20 cellular contexts compared by ENCODE assay signal in the genomic region with DNA sequence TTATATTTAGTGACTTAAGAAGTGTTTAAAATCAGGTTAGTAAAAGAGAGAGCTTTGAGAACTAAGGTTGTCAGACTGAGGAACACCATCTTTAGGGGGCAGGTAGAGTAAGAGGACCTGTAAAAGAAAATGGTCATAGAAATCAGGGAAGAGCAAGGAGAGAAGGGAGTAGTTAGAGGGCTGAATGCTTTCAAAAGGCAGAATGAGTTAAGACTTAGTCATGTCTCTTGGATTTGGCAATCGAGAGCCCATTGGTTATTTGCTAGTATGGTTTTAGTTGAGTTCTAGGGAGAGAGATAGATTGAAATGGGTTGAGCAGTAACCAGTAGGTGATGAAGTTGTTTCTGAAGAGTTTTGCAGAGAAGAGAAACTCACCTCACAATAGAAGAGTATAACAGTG. TPM values are rescaled to one million over a fixed set of nuclear protein-coding genes. Genes with fewer than 3 reads are reported as not detected.
DNase-seq lines count a peak whose midpoint lies in the region; ATAC-seq, FAIRE-seq and TF ChIP-seq lines count a peak whose summit lies in the region.
"Had no signal": no experiment of that assay in that cellular context is flagged by ENCODE, and none has a peak within 500 bp of the region (broad histone marks: within the 10 kb centered on the region; RNA-seq: fewer than 3 reads in every experiment).

No MANE protein-coding gene starts in this region.

- H3K9me3 ChIP-seq in Caco-2 (no peaks in the 10 kb centered on the region), mesenchymal stem cell (ENCODE audit: control insufficient read depth, low read length) (no peaks in the 10 kb centered on the region), Peyer's patch (no peaks in the 10 kb centered on the region)

- H3K4me3 Mint-ChIP-seq in Caco-2 (ENCODE audit: unreplicated experiment): no peak overlapping the region
- H3K4me3 Mint-ChIP-seq: activated CD8-positive, alpha-beta T cell treated with anti-CD3 and anti-CD28 coated beads for 36 hours; CD8-positive, alpha-beta memory T cell; natural killer cell treated with Interleukin-12 subunit alpha and Interleukin-12 subunit beta and Interleukin-15 and Interleukin-18, amount 100 ng/mL, for 72 hours had no signal

- no peak overlapping the region for H3K23ac ChIP-seq in mesenchymal stem cell (ENCODE audit: low read length in 2 of 2)

- no peak for TF ChIP-seq POLR2A in Peyer's patch (IDR thresholded peaks at IDR 0.05)

- no peak overlapping the region for H2AK5ac ChIP-seq in mesenchymal stem cell (ENCODE audit: low read length, severe bottlenecking)

- H3K36me3 Mint-ChIP-seq in Caco-2 (ENCODE audit: insufficient read depth, unreplicated experiment): peaks cover 35% of the 10 kb centered on the region

- H3K27ac ChIP-seq in mesenchymal stem cell (ENCODE audit: low read length, poor library complexity, severe bottlenecking) (no peak overlapping the region), Peyer's patch (no peak overlapping the region)
- H3K27ac ChIP-seq: cardiac muscle cell had no signal

- H2BK120ac ChIP-seq in mesenchymal stem cell (ENCODE audit: low read depth, low read length): no peak overlapping the region

- no peak overlapping the region for H3K27ac Mint-ChIP-seq in Caco-2 (ENCODE audit: unreplicated experiment)
- H3K27ac Mint-ChIP-seq: activated CD8-positive, alpha-beta T cell treated with anti-CD3 and anti-CD28 coated beads for 36 hours; natural killer cell treated with Interleukin-12 subunit alpha and Interleukin-12 subunit beta and Interleukin-15 and Interleukin-18, amount 100 ng/mL, for 72 hours had no signal

- no peak overlapping the region for H3K14ac ChIP-seq in mesenchymal stem cell (ENCODE audit: low read length in 2 of 2)

- no peak overlapping the region for H2AFZ ChIP-seq in mesenchymal stem cell (ENCODE audit: low read depth, low read length)

- H2BK5ac ChIP-seq in mesenchymal stem cell (ENCODE audit: low read depth, low read length, poor library complexity, severe bottlenecking): no peak overlapping the region

- no peak overlapping the region for H2BK15ac ChIP-seq in mesenchymal stem cell (ENCODE audit: low read depth, poor library complexity, severe bottlenecking)

- no peak overlapping the region for H2BK12ac ChIP-seq in mesenchymal stem cell (ENCODE audit: low read length in 2 of 2)

- H3K36me3 ChIP-seq in Caco-2 (ENCODE audit: control insufficient read depth, insufficient read depth, low read length) (peaks cover 3% of the 10 kb centered on the region), mesenchymal stem cell (ENCODE audit: control insufficient read depth in 1 of 2, insufficient read depth in 2 of 2, low read depth in 1 of 2, low read length in 2 of 2) (peaks cover 13 to 62% of the 10 kb centered on the region in 2 experiments), Peyer's patch (peaks cover 0 to 78% (median 4%) of the 10 kb centered on the region in 3 donors)

- no peaks in the 10 kb centered on the region for H3K4me1 Mint-ChIP-seq in Caco-2 (ENCODE audit: low read depth, unreplicated experiment)

- no peak for DNase-seq in Caco-2
- DNase-seq in M059J (ENCODE audit: low read depth): peak; percentile 50
- peak; percentile 22 to 77 for DNase-seq in cardiac fibroblast (ENCODE audit: low read depth in 2 of 2)
- DNase-seq in mesenchymal stem cell: peak; percentile 45
- no peak for DNase-seq in NCI-H2171 (lab: John Stamatoyannopoulos, UW)
- no peak for DNase-seq in D721Med (ENCODE audit: insufficient read length, low spot score)
- DNase-seq in Peyer's patch: no peak
- DNase-seq: activated CD8-positive, alpha-beta T cell treated with anti-CD3 and anti-CD28 coated beads for 36 hours; activated gamma-delta T cell; CD8-positive, alpha-beta memory T cell; NCI-H1048; stimulated activated CD4-positive, alpha-beta T cell treated with anti-CD3 and anti-CD28 coated beads, Interleukin-2, amount 100 ng/mL, for 24 hours; trophoblast cell had no signal

- no peak overlapping the region for H4K8ac ChIP-seq in mesenchymal stem cell (ENCODE audit: low read length)

- FAIRE-seq in D721Med (lab: Jason Lieb, UNC): no peak
- FAIRE-seq: TTC549 had no signal

- no peak for ATAC-seq in GM19351 (IDR thresholded peaks at IDR 0.05; ENCODE audit: unreplicated experiment)
- ATAC-seq: activated CD8-positive, alpha-beta T cell treated with anti-CD3 and anti-CD28 coated beads for 36 hours; natural killer cell treated with Interleukin-12 subunit alpha and Interleukin-12 subunit beta and Interleukin-15 and Interleukin-18, amount 100 ng/mL, for 72 hours had no signal

- no peaks in the 10 kb centered on the region for H3K27me3 Mint-ChIP-seq in Caco-2 (ENCODE audit: insufficient read depth, unreplicated experiment)
- H3K27me3 Mint-ChIP-seq: activated CD8-positive, alpha-beta T cell treated with anti-CD3 and anti-CD28 coated beads for 36 hours; CD8-positive, alpha-beta memory T cell; natural killer cell treated with Interleukin-12 subunit alpha and Interleukin-12 subunit beta and Interleukin-15 and Interleukin-18, amount 100 ng/mL, for 72 hours had no signal

- TF ChIP-seq CTCF in Caco-2 (IDR thresholded peaks at IDR 0.05; ENCODE audit: insufficient read depth in 1 of 2, low read depth in 1 of 2, low read length in 1 of 2, severe bottlenecking in 1 of 2, unreplicated experiment in 1 of 2) (no peak), cardiac fibroblast (IDR thresholded peaks at IDR 0.05; ENCODE audit: low read depth, low read length) (no peak), D721Med (IDR thresholded peaks at IDR 0.05; ENCODE audit: insufficient read depth, missing control alignments) (no peak), Peyer's patch (IDR thresholded peaks at IDR 0.05) (no peak)

- H3K4me3 ChIP-seq in Caco-2 (ENCODE audit: low read depth, low read length): no peak overlapping the region
- no peak overlapping the region for H3K4me3 ChIP-seq in cardiac fibroblast (replicated peaks in 1 of 2; ENCODE audit: low read depth in 2 of 2, low read length in 2 of 2)
- H3K4me3 ChIP-seq in mesenchymal stem cell (ENCODE audit: insufficient read depth in 1 of 2, low read depth in 1 of 2, low read length in 2 of 2): no peak overlapping the region
- no peak overlapping the region for H3K4me3 ChIP-seq in Peyer's patch
- H3K4me3 ChIP-seq: cardiac muscle cell had no signal

- no peak overlapping the region for H4K91ac ChIP-seq in mesenchymal stem cell (ENCODE audit: low read length)

- CTCF ChIA-PET in Caco-2 (lab: Charles Lee): interaction anchor here (1.0 kb wide), 1 partner anchor 51 kb away, joined by 3 read pairs; a partner anchor contains a TSS

- H3K4ac ChIP-seq in mesenchymal stem cell (ENCODE audit: low read depth in 1 of 2, low read length in 2 of 2): no peak overlapping the region

- H3K27me3 ChIP-seq in Caco-2 (replicated peaks; ENCODE audit: control insufficient read depth, insufficient read depth, low read length) (no peaks in the 10 kb centered on the region), mesenchymal stem cell (ENCODE audit: control insufficient read depth in 1 of 2, insufficient read depth in 1 of 2, low read length in 2 of 2) (no peaks in the 10 kb centered on the region), Peyer's patch (no peaks in the 10 kb centered on the region)
- H3K27me3 ChIP-seq: cardiac muscle cell had no signal

- intact Hi-C loops in Caco-2 (cut with micrococcal nuclease; ENCODE audit: unreplicated experiment): no loop called here

- H3K4me1 ChIP-seq in Caco-2 (no peaks in the 10 kb centered on the region), mesenchymal stem cell (ENCODE audit: control insufficient read depth, insufficient read depth, low read depth, low read length) (no peaks in the 10 kb centered on the region), Peyer's patch (no peaks in the 10 kb centered on the region)

- 91% methylated on average over 1 of the region's 1 CpG for WGBS in mesenchymal stem cell

- POLR2A ChIA-PET in Caco-2 (lab: Charles Lee): no interaction called here

- BruUV-seq in Caco-2 (replicated peaks; lab: Mats Ljungman, UMichigan): TSS peak; percentile 12

- no peak overlapping the region for H3K18ac ChIP-seq in mesenchymal stem cell (ENCODE audit: low read depth in 1 of 2, low read length in 2 of 2)

- H3K79me1 ChIP-seq in mesenchymal stem cell (replicated peaks; ENCODE audit: low read length, poor library complexity, severe bottlenecking): peaks cover 9% of the 10 kb centered on the region

- H3K9me3 Mint-ChIP-seq in Caco-2 (ENCODE audit: unreplicated experiment): no peaks in the 10 kb centered on the region
- H3K9me3 Mint-ChIP-seq: activated CD8-positive, alpha-beta T cell treated with anti-CD3 and anti-CD28 coated beads for 36 hours; CD8-positive, alpha-beta memory T cell; natural killer cell treated with Interleukin-12 subunit alpha and Interleukin-12 subunit beta and Interleukin-15 and Interleukin-18, amount 100 ng/mL, for 72 hours had no signal

- H3K9ac ChIP-seq in mesenchymal stem cell (ENCODE audit: low read length): no peak overlapping the region

- H3K4me2 ChIP-seq in mesenchymal stem cell (ENCODE audit: low read length, poor library complexity, severe bottlenecking): no peak overlapping the region

RNA-seq across cellular contexts. Expression of a gene that starts 51.1 kb away (rescaled TPM):
- total RNA-seq in Caco-2 (2022): 69.1 and 72.3 TPM in 2 replicates
- total RNA-seq in M059J (2014; rRNA removed; shearing (Covaris generic)): 30.5 and 35.9 TPM in 2 replicates
- 17.5 TPM for polyA plus RNA-seq in mesenchymal stem cell (2013, experiment 1 of 2)
- polyA plus RNA-seq in mesenchymal stem cell (2013, experiment 2 of 2): 16.6 TPM
- total RNA-seq in Peyer's patch: 10 to 100 TPM; 54.7 to 69.2 (median 61.1) TPM

RNA-seq across cellular contexts. Expression of a gene that starts 57.3 kb away (rescaled TPM):
- total RNA-seq in Caco-2 (2022): not detected in 2 replicates
- total RNA-seq in M059J (2014; rRNA removed; shearing (Covaris generic)): not detected in 2 replicates
- polyA plus RNA-seq in mesenchymal stem cell (2013, experiment 1 of 2): not detected
- not detected for polyA plus RNA-seq in mesenchymal stem cell (2013, experiment 2 of 2)
- total RNA-seq in Peyer's patch: not detected
- total RNA-seq: activated CD8-positive, alpha-beta T cell treated with anti-CD3 and anti-CD28 coated beads for 36 hours; cardiac muscle cell; CD8-positive, alpha-beta memory T cell; G401; liver; SK-MEL-5 had no signal
- polyA plus RNA-seq: cardiac muscle cell; CD8-positive, alpha-beta memory T cell; liver had no signal

Comparison
In these comparisons a context has a peak if more than half of its experiments do, and no peak if none do; other contexts are left out.
1. DNase-seq: peak in M059J (single experiment), cardiac fibroblast (2 of 2) and mesenchymal stem cell (single experiment); none in Caco-2 (0 of 2), NCI-H2171 (single experiment), D721Med (single experiment) and Peyer's patch (0 of 3).